ENCODE assay signal across 1 cellular context in genomic region chr20:38221041-38221589, GRCh38.
TF ChIP-seq lines count a peak whose summit lies in the region.

No MANE protein-coding gene starts in this region.

TF ChIP-seq in HepG2, 621 proteins besides CTCF, POLR2A, EP300 and RAD21 (continued from another document and continues in another):
- TF ChIP-seq, protein P1, sequence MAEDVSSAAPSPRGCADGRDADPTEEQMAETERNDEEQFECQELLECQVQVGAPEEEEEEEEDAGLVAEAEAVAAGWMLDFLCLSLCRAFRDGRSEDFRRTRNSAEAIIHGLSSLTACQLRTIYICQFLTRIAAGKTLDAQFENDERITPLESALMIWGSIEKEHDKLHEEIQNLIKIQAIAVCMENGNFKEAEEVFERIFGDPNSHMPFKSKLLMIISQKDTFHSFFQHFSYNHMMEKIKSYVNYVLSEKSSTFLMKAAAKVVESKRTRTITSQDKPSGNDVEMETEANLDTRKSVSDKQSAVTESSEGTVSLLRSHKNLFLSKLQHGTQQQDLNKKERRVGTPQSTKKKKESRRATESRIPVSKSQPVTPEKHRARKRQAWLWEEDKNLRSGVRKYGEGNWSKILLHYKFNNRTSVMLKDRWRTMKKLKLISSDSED (CRISPR knock-in tag; IDR thresholded peaks at IDR 0.05): no peak
- TF ChIP-seq SIN3B (IDR thresholded peaks at IDR 0.05; ENCODE audit: low read length) (no peak; the same call in 1 of the 2 replicates), ZNF891 (CRISPR knock-in tag; IDR thresholded peaks at IDR 0.05) (peak; percentile 73; the same call in 1 of the 2 replicates), WIZ (CRISPR knock-in tag; IDR thresholded peaks at IDR 0.05) (no peak), E2F1 (CRISPR knock-in tag; IDR thresholded peaks at IDR 0.05) (no peak), ZFP1 (CRISPR knock-in tag; IDR thresholded peaks at IDR 0.05) (no peak), RXRB (CRISPR knock-in tag; IDR thresholded peaks at IDR 0.05; ENCODE audit: borderline replicate concordance) (peak; percentile 22; the same call in 1 of the 2 replicates), ARNT2 (CRISPR knock-in tag; IDR thresholded peaks at IDR 0.05; ENCODE audit: low read depth) (no peak), FOXP1 (IDR thresholded peaks at IDR 0.05) (no peak), FOXP1 (CRISPR knock-in tag; IDR thresholded peaks at IDR 0.05) (no peak), HNRNPH1 (optimal IDR thresholded peaks at IDR 0.05; ENCODE audit: low read depth, low read length) (no peak), TIGD3 (CRISPR knock-in tag; IDR thresholded peaks at IDR 0.05; ENCODE audit: borderline replicate concordance) (no peak), LBX2 (CRISPR knock-in tag; IDR thresholded peaks at IDR 0.05; ENCODE audit: borderline replicate concordance) (no peak), RBFOX2 (IDR thresholded peaks at IDR 0.05; ENCODE audit: low read depth, low read length) (no peak), ZNF512B (CRISPR knock-in tag; IDR thresholded peaks at IDR 0.05; ENCODE audit: borderline replicate concordance) (no peak), TGIF2 (CRISPR knock-in tag; IDR thresholded peaks at IDR 0.05) (no peak), SOX13 (IDR thresholded peaks at IDR 0.05) (no peak), SOX13 (CRISPR knock-in tag; conservative IDR thresholded peaks at IDR 0.05 in 1 of 2, IDR thresholded peaks at IDR 0.05 in 1 of 2) (no peak), ZNF510 (CRISPR knock-in tag; IDR thresholded peaks at IDR 0.05; ENCODE audit: low read depth) (no peak), FOXC1 (CRISPR knock-in tag; IDR thresholded peaks at IDR 0.05; ENCODE audit: borderline replicate concordance) (peak; percentile 24; the same call in 1 of the 2 replicates), FOXK1 (CRISPR knock-in tag; IDR thresholded peaks at IDR 0.05; ENCODE audit: borderline replicate concordance, low read depth) (no peak), BCL3 (CRISPR knock-in tag; IDR thresholded peaks at IDR 0.05) (no peak), RFX1 (IDR thresholded peaks at IDR 0.05) (no peak), PRMT3 (CRISPR knock-in tag; IDR thresholded peaks at IDR 0.05; ENCODE audit: borderline replicate concordance, low read depth) (no peak), TCF12 (IDR thresholded peaks at IDR 0.05) (no peak), TCF12 (CRISPR knock-in tag; IDR thresholded peaks at IDR 0.05) (no peak), ZNF7 (CRISPR knock-in tag; IDR thresholded peaks at IDR 0.05) (no peak), CEBPB (IDR thresholded peaks at IDR 0.05; ENCODE audit: borderline replicate concordance, low read depth, low read length) (no peak), ATF2 (CRISPR knock-in tag; IDR thresholded peaks at IDR 0.05) (no peak), HMGA1 (CRISPR knock-in tag; conservative IDR thresholded peaks at IDR 0.05) (no peak), CHD2 (IDR thresholded peaks at IDR 0.05; ENCODE audit: low read depth, low read length) (no peak), GABPB1 (CRISPR knock-in tag; IDR thresholded peaks at IDR 0.05) (peak; percentile 26; the same call in 1 of the 2 replicates), ZNF749 (CRISPR knock-in tag; IDR thresholded peaks at IDR 0.05; ENCODE audit: borderline replicate concordance) (no peak), JARID2 (CRISPR knock-in tag; IDR thresholded peaks at IDR 0.05; ENCODE audit: insufficient replicate concordance) (peak; percentile 45), ZNF484 (CRISPR knock-in tag; IDR thresholded peaks at IDR 0.05; ENCODE audit: borderline replicate concordance, low read depth) (no peak), JDP2 (CRISPR knock-in tag; IDR thresholded peaks at IDR 0.05; ENCODE audit: borderline replicate concordance) (no peak), ZSCAN30 (CRISPR knock-in tag; IDR thresholded peaks at IDR 0.05) (no peak), RBM22 (optimal IDR thresholded peaks at IDR 0.05; ENCODE audit: low read length) (no peak), ZNF850 (CRISPR knock-in tag; conservative IDR thresholded peaks at IDR 0.05) (no peak), ZFP90 (CRISPR knock-in tag; IDR thresholded peaks at IDR 0.05; ENCODE audit: borderline replicate concordance) (0 out of 2 replicates have a peak, but pooled peaks have one; percentile 59), NKX3-1 (CRISPR knock-in tag; IDR thresholded peaks at IDR 0.05) (no peak), ASH2L (IDR thresholded peaks at IDR 0.05; ENCODE audit: insufficient read length, low read depth, low read length) (peak; percentile 28), GFI1 (CRISPR knock-in tag; IDR thresholded peaks at IDR 0.05; ENCODE audit: borderline replicate concordance) (no peak), ZNF766 (CRISPR knock-in tag; IDR thresholded peaks at IDR 0.05; ENCODE audit: borderline replicate concordance) (0 out of 2 replicates have a peak, but pooled peaks have one; percentile 57), HNF4G (IDR thresholded peaks at IDR 0.05; ENCODE audit: borderline replicate concordance, low read depth, low read length) (no peak), HNF4G (CRISPR knock-in tag; IDR thresholded peaks at IDR 0.05; ENCODE audit: borderline replicate concordance, low read depth) (no peak), ZNF570 (CRISPR knock-in tag; IDR thresholded peaks at IDR 0.05; ENCODE audit: borderline replicate concordance) (no peak), ZNF564 (CRISPR knock-in tag; IDR thresholded peaks at IDR 0.05) (no peak), HNF4A (CRISPR knock-in tag; IDR thresholded peaks at IDR 0.05) (no peak), ZNF354B (CRISPR knock-in tag; IDR thresholded peaks at IDR 0.05) (no peak), ZNF225 (CRISPR knock-in tag; IDR thresholded peaks at IDR 0.05) (peak; percentile 42; the same call in 1 of the 2 replicates), IKZF4 (CRISPR knock-in tag; IDR thresholded peaks at IDR 0.05; ENCODE audit: borderline replicate concordance, low read depth, not compliant biosample characterization) (no peak), PHB2 (IDR thresholded peaks at IDR 0.05; ENCODE audit: partially characterized antibody) (no peak)
- TF ChIP-seq, protein P2, sequence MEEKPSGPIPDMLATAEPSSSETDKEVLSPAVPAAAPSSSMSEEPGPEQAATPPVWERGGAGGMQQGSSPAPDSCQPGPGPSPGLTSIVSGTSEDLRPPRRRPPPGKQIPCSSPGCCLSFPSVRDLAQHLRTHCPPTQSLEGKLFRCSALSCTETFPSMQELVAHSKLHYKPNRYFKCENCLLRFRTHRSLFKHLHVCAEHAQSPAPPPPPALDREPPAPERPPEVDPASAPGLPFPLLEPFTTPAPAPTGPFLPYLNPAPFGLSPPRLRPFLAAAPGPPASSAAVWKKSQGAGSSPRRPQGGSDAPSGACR (CRISPR knock-in tag; IDR thresholded peaks at IDR 0.05): no peak
- TF ChIP-seq, protein P3, sequence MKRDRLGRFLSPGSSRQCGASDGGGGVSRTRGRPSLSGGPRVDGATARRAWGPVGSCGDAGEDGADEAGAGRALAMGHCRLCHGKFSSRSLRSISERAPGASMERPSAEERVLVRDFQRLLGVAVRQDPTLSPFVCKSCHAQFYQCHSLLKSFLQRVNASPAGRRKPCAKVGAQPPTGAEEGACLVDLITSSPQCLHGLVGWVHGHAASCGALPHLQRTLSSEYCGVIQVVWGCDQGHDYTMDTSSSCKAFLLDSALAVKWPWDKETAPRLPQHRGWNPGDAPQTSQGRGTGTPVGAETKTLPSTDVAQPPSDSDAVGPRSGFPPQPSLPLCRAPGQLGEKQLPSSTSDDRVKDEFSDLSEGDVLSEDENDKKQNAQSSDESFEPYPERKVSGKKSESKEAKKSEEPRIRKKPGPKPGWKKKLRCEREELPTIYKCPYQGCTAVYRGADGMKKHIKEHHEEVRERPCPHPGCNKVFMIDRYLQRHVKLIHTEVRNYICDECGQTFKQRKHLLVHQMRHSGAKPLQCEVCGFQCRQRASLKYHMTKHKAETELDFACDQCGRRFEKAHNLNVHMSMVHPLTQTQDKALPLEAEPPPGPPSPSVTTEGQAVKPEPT (CRISPR knock-in tag; IDR thresholded peaks at IDR 0.05; ENCODE audit: low read depth): peak; percentile 69; the same call in 1 of the 2 replicates
- TF ChIP-seq, protein P4, sequence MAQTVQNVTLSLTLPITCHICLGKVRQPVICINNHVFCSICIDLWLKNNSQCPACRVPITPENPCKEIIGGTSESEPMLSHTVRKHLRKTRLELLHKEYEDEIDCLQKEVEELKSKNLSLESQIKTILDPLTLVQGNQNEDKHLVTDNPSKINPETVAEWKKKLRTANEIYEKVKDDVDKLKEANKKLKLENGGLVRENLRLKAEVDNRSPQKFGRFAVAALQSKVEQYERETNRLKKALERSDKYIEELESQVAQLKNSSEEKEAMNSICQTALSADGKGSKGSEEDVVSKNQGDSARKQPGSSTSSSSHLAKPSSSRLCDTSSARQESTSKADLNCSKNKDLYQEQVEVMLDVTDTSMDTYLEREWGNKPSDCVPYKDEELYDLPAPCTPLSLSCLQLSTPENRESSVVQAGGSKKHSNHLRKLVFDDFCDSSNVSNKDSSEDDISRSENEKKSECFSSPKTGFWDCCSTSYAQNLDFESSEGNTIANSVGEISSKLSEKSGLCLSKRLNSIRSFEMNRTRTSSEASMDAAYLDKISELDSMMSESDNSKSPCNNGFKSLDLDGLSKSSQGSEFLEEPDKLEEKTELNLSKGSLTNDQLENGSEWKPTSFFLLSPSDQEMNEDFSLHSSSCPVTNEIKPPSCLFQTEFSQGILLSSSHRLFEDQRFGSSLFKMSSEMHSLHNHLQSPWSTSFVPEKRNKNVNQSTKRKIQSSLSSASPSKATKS (CRISPR knock-in tag; IDR thresholded peaks at IDR 0.05): no peak
- TF ChIP-seq, protein P5, sequence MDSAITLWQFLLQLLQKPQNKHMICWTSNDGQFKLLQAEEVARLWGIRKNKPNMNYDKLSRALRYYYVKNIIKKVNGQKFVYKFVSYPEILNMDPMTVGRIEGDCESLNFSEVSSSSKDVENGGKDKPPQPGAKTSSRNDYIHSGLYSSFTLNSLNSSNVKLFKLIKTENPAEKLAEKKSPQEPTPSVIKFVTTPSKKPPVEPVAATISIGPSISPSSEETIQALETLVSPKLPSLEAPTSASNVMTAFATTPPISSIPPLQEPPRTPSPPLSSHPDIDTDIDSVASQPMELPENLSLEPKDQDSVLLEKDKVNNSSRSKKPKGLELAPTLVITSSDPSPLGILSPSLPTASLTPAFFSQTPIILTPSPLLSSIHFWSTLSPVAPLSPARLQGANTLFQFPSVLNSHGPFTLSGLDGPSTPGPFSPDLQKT (CRISPR knock-in tag; IDR thresholded peaks at IDR 0.05; ENCODE audit: borderline replicate concordance): no peak
